Comparison of ENCODE assay signal across 9 cellular contexts in genomic region chr1:64246294-64246917, GRCh38. TPM values are rescaled to one million over a fixed set of nuclear protein-coding genes. Genes with fewer than 3 reads are reported as not detected.
DNase-seq lines count a peak whose midpoint lies in the region; FAIRE-seq and TF ChIP-seq lines count a peak whose summit lies in the region.
"Had no signal": no experiment of that assay in that cellular context is flagged by ENCODE, and none has a peak within 500 bp of the region (broad histone marks: within the 10 kb centered on the region; RNA-seq: fewer than 3 reads in every experiment).

No MANE protein-coding gene starts in this region.

- no peak overlapping the region for H3K4me3 ChIP-seq in AG04450 (ENCODE audit: low read depth, low read length)

- H3K9me3 ChIP-seq in AG04450 (ENCODE audit: control insufficient read depth, insufficient read depth, low read length) = no peaks in the 10 kb centered on the region

- H3K27ac Mint-ChIP-seq in activated T-helper 2 cell treated with anti-CD3 and anti-CD28 coated beads, Interferon-gamma antibody, Interleukin-2, Interleukin-4, amounts not matched to agents 10 μg/mL and 5 μg/mL and 100 μg/mL, durations not matched to agents 14 hours and 24 hours and 36 hours = no peak overlapping the region

- FAIRE-seq in GM19239 (lab: Jason Lieb, UNC) (peak; percentile 28), colon (lab: Jason Lieb, UNC) (peak; percentile 93)

- H3K36me3 Mint-ChIP-seq in activated T-helper 2 cell treated with anti-CD3 and anti-CD28 coated beads, Interferon-gamma antibody, Interleukin-2, Interleukin-4, amounts not matched to agents 10 μg/mL and 5 μg/mL and 100 μg/mL, durations not matched to agents 14 hours and 24 hours and 36 hours (ENCODE audit: low read depth) = no peaks in the 10 kb centered on the region
- H3K36me3 Mint-ChIP-seq: activated naive CD8-positive, alpha-beta T cell treated with anti-CD3 and anti-CD28 coated beads, Interleukin-2, amount 10 ng/mL, durations not matched to agents 7 days and 5 days had no signal

- peaks cover 16% of the 10 kb centered on the region for H3K27me3 Mint-ChIP-seq in activated T-helper 2 cell treated with anti-CD3 and anti-CD28 coated beads, Interferon-gamma antibody, Interleukin-2, Interleukin-4, amounts not matched to agents 10 μg/mL and 5 μg/mL and 100 μg/mL, durations not matched to agents 14 hours and 24 hours and 36 hours (ENCODE audit: low read depth)

- intact Hi-C loops in posterior vena cava (cut with DNase I) = loop anchor here (5.0 to 10.0 kb wide), 4 partner anchors 572 to 672 kb away; no protein-coding TSS in a partner anchor
- intact Hi-C loops in activated T-helper 2 cell treated with anti-CD3 and anti-CD28 coated beads, Interferon-gamma antibody, Interleukin-2, Interleukin-4, amounts not matched to agents 10 μg/mL and 5 μg/mL and 100 μg/mL, durations not matched to agents 14 hours and 24 hours and 36 hours (cut with micrococcal nuclease) = loop anchor here (1.0 to 5.0 kb wide), 4 partner anchors 109 to 929 kb away; partner anchors contain the start of gene ROR1

- POLR2A ChIA-PET in AG04450 (lab: Yijun Ruan, JAX) = no interaction called here

- no peak overlapping the region for H3K27ac ChIP-seq in AG04450 (ENCODE audit: low read depth, low read length)

- H3K4me1 Mint-ChIP-seq in activated T-helper 2 cell treated with anti-CD3 and anti-CD28 coated beads, Interferon-gamma antibody, Interleukin-2, Interleukin-4, amounts not matched to agents 10 μg/mL and 5 μg/mL and 100 μg/mL, durations not matched to agents 14 hours and 24 hours and 36 hours (ENCODE audit: low read depth) = peaks cover 11% of the 10 kb centered on the region

- no peak for DNase-seq in AG04450 (ENCODE audit: low read depth, low spot score)
- no peak for DNase-seq in GM19239 (ENCODE audit: insufficient read length, low spot score)
- peak; percentile 41 for DNase-seq in NCI-H748 treated with DMSO at 0.1 percent for 48 hours (lab: John Stamatoyannopoulos, UW)
- peak; percentile 41 for DNase-seq in midbrain (lab: John Stamatoyannopoulos, UW)
- no peak for DNase-seq in posterior vena cava (ENCODE audit: low spot score)
- DNase-seq in activated naive CD4-positive, alpha-beta T cell (lab: John Stamatoyannopoulos, UW) = no peak
- no peak for DNase-seq in activated T-helper 2 cell treated with anti-CD3 and anti-CD28 coated beads, Interferon-gamma antibody, Interleukin-2, Interleukin-4, amounts not matched to agents 10 μg/mL and 5 μg/mL and 100 μg/mL, durations not matched to agents 14 hours and 24 hours and 36 hours (ENCODE audit: low spot score)
- DNase-seq: activated naive CD8-positive, alpha-beta T cell treated with anti-CD3 and anti-CD28 coated beads, Interleukin-2, amount 10 ng/mL, durations not matched to agents 7 days and 5 days had no signal

- H3K27me3 ChIP-seq in AG04450 (ENCODE audit: control insufficient read depth, insufficient read depth, low read length) = no peaks in the 10 kb centered on the region

- CTCF ChIA-PET in AG04450 (lab: Charles Lee) = interaction anchor here (0.5 to 8.1 kb wide), 57 partner anchors 8 to 1407 kb away, joined by 3 to 141 read pairs (median 4); partner anchors contain the start of gene PGM1

- peak; percentile 69 for TF ChIP-seq CTCF in AG04450 (IDR thresholded peaks at IDR 0.05; ENCODE audit: low read depth, low read length)

- no peaks in the 10 kb centered on the region for H3K9me3 Mint-ChIP-seq in activated T-helper 2 cell treated with anti-CD3 and anti-CD28 coated beads, Interferon-gamma antibody, Interleukin-2, Interleukin-4, amounts not matched to agents 10 μg/mL and 5 μg/mL and 100 μg/mL, durations not matched to agents 14 hours and 24 hours and 36 hours
- H3K9me3 Mint-ChIP-seq: activated naive CD8-positive, alpha-beta T cell treated with anti-CD3 and anti-CD28 coated beads, Interleukin-2, amount 10 ng/mL, durations not matched to agents 7 days and 5 days had no signal

- H3K4me3 Mint-ChIP-seq in activated T-helper 2 cell treated with anti-CD3 and anti-CD28 coated beads, Interferon-gamma antibody, Interleukin-2, Interleukin-4, amounts not matched to agents 10 μg/mL and 5 μg/mL and 100 μg/mL, durations not matched to agents 14 hours and 24 hours and 36 hours (ENCODE audit: low read depth) = no peak overlapping the region

RNA-seq across cellular contexts. Expression of gene UBE2U, which starts 43.0 kb away (rescaled TPM):
- not detected in 2 replicates for polyA plus RNA-seq in AG04450 (2011; rRNA removed)
- polyA minus RNA-seq in AG04450 (2011; rRNA and poly(A)+ RNA removed) = not detected in 2 replicates
- not detected for total RNA-seq in posterior vena cava
- not detected in 2 replicates for total RNA-seq in activated T-helper 2 cell treated with anti-CD3 and anti-CD28 coated beads, Interferon-gamma antibody, Interleukin-2, Interleukin-4, amounts not matched to agents 10 μg/mL and 5 μg/mL and 100 μg/mL, durations not matched to agents 14 hours and 24 hours and 36 hours
- total RNA-seq: activated naive CD8-positive, alpha-beta T cell treated with anti-CD3 and anti-CD28 coated beads, Interleukin-2, amount 10 ng/mL, durations not matched to agents 7 days and 5 days had no signal

Comparison
In these comparisons a context has a peak if more than half of its experiments do, and no peak if none do; other contexts are left out.
1. DNase-seq: peak in NCI-H748 treated with DMSO at 0.1 percent for 48 hours (single experiment) and midbrain (single experiment); none in AG04450 (single experiment), GM19239 (single experiment), posterior vena cava (single experiment), activated naive CD4-positive, alpha-beta T cell (0 of 4) and activated T-helper 2 cell treated with anti-CD3 and anti-CD28 coated beads, Interferon-gamma antibody, Interleukin-2, Interleukin-4, amounts not matched to agents 10 μg/mL and 5 μg/mL and 100 μg/mL, durations not matched to agents 14 hours and 24 hours and 36 hours (single experiment).